Comparison of ENCODE assay signal across 20 cellular contexts in the genomic region with DNA sequence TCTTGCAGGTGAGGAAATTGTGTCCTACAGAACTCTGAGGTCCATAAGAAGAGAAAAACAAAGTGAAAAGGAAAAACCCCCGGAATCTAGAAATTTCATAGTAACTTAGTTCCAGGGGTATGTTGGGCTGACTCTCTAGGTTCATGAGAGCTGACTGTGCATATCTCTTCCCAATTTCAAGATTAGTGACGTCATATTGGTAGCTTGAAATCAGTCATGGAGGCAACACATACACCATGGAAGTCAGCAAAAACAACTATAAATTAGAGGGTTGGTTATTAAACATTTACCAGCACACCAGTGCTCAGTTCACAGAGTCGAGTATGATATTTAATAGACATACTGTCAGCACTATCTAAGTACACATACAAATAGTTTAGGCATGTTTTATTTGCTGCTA. TPM values are rescaled to one million over a fixed set of nuclear protein-coding genes. Genes with fewer than 3 reads are reported as not detected.
DNase-seq lines count a peak whose midpoint lies in the region; ATAC-seq, FAIRE-seq and TF ChIP-seq lines count a peak whose summit lies in the region.
"Had no signal": no experiment of that assay in that cellular context is flagged by ENCODE, and none has a peak within 500 bp of the region (broad histone marks: within the 10 kb centered on the region; RNA-seq: fewer than 3 reads in every experiment).

No MANE protein-coding gene starts in this region.

- no TSS peak for BruUV-seq in HepG2 (replicated peaks; lab: Mats Ljungman, UMichigan)
- no TSS peak for BruUV-seq in K562 (replicated peaks; lab: Mats Ljungman, UMichigan)

- WGBS in HepG2 (ENCODE audit: low lambda C conversion rate) = under 1% methylated on average over 3 of the region's 3 CpGs
- WGBS in right lobe of liver (ENCODE audit: insufficient coverage, low coverage, low lambda C conversion rate, missing lambda C conversion rate) = 36% methylated on average over 3 of the region's 3 CpGs
- WGBS in K562 (ENCODE audit: insufficient coverage, low coverage, missing lambda C conversion rate) = 0% methylated on average over 3 of the region's 3 CpGs
- 68 to 69% methylated on average over 3 of the region's 3 CpGs for WGBS in aorta, 2 donors

- no peaks in the 10 kb centered on the region for H3K4me1 ChIP-seq in HepG2 (ENCODE audit: insufficient read depth, low read length)
- H3K4me1 ChIP-seq in right lobe of liver = no peaks in the 10 kb centered on the region
- H3K4me1 ChIP-seq in K562 (replicated peaks in 1 of 2; ENCODE audit: control insufficient read depth in 2 of 2, insufficient read depth in 2 of 2, low read length in 2 of 2) = no peaks in the 10 kb centered on the region
- no peaks in the 10 kb centered on the region for H3K4me1 ChIP-seq in aorta (ENCODE audit: control insufficient read depth in 1 of 2, insufficient read depth in 2 of 2, low read length in 2 of 2)
- H3K4me1 ChIP-seq: A549; BLaER1 treated with 17β-estradiol and CSF1 and Interleukin-3, amounts not matched to agents 10 nM and 100 nM; Caco-2 had no signal

- H3K79me2 ChIP-seq in HepG2 (ENCODE audit: insufficient read depth, low read length) (no peaks in the 10 kb centered on the region), K562 (ENCODE audit: control insufficient read depth, insufficient read depth, low read length) (no peaks in the 10 kb centered on the region)

- TF ChIP-seq RAD21 in HepG2 (CRISPR knock-in tag; IDR thresholded peaks at IDR 0.05) (no peak), K562 (CRISPR knock-in tag; conservative IDR thresholded peaks at IDR 0.05 in 1 of 2, IDR thresholded peaks at IDR 0.05 in 1 of 2) (no peak)

- TF ChIP-seq EP300 in HepG2 (IDR thresholded peaks at IDR 0.05; ENCODE audit: low read depth in 2 of 2, low read length in 2 of 2) (no peak), HepG2 (CRISPR knock-in tag; IDR thresholded peaks at IDR 0.05; ENCODE audit: borderline replicate concordance) (no peak), K562 (IDR thresholded peaks at IDR 0.05; ENCODE audit: low read length) (no peak)

- H3K36me3 ChIP-seq in HepG2 (replicated peaks in 1 of 2; ENCODE audit: control insufficient read depth in 1 of 2, insufficient read depth in 2 of 2, low read length in 2 of 2) = no peaks in the 10 kb centered on the region
- no peaks in the 10 kb centered on the region for H3K36me3 ChIP-seq in right lobe of liver
- no peaks in the 10 kb centered on the region for H3K36me3 ChIP-seq in K562 (ENCODE audit: control insufficient read depth, insufficient read depth, low read length)
- H3K36me3 ChIP-seq in aorta (ENCODE audit: control insufficient read depth in 1 of 2, insufficient read depth in 2 of 2, low read length in 1 of 2) = no peaks in the 10 kb centered on the region
- H3K36me3 ChIP-seq: BLaER1 treated with 17β-estradiol and CSF1 and Interleukin-3, amounts not matched to agents 10 nM and 100 nM had no signal

- no peak overlapping the region for H2AFZ ChIP-seq in HepG2 (ENCODE audit: low read length)
- no peak overlapping the region for H2AFZ ChIP-seq in K562 (ENCODE audit: low read depth, low read length)

- no peak for TF ChIP-seq POLR2A in HepG2 (IDR thresholded peaks at IDR 0.05; ENCODE audit: insufficient read depth in 1 of 2, low read depth in 2 of 2, low read length in 2 of 2)
- no peak for TF ChIP-seq POLR2A in right lobe of liver (IDR thresholded peaks at IDR 0.05)
- no peak for TF ChIP-seq POLR2A in K562 (conservative IDR thresholded peaks at IDR 0.05)

- ATAC-seq in HepG2 (no peak), right lobe of liver (no peak), K562 (no peak), aorta (ENCODE audit: low FRiP score) (no peak)
- ATAC-seq: A549; CD8-positive, alpha-beta T cell had no signal

- H4K20me1 ChIP-seq in HepG2 (ENCODE audit: insufficient read depth, low read length) = no peaks in the 10 kb centered on the region
- no peaks in the 10 kb centered on the region for H4K20me1 ChIP-seq in K562 (replicated peaks; ENCODE audit: control insufficient read depth, insufficient read depth, low read length)
- H4K20me1 ChIP-seq: BLaER1 treated with 17β-estradiol and CSF1 and Interleukin-3, amounts not matched to agents 10 nM and 100 nM had no signal

- no peak overlapping the region for H3K4me2 ChIP-seq in HepG2 (ENCODE audit: low read depth, low read length)
- H3K4me2 ChIP-seq in K562 (ENCODE audit: insufficient read depth, low read length) = no peak overlapping the region
- H3K4me2 ChIP-seq: A549; BLaER1 treated with 17β-estradiol and CSF1 and Interleukin-3, amounts not matched to agents 10 nM and 100 nM had no signal

- H3K9ac ChIP-seq in HepG2 (ENCODE audit: insufficient read depth, low read depth, low read length) = no peak overlapping the region
- no peak overlapping the region for H3K9ac ChIP-seq in K562 (ENCODE audit: insufficient read depth in 1 of 2, low read depth in 2 of 2, low read length in 2 of 2)
- H3K9ac ChIP-seq: BLaER1 treated with 17β-estradiol and CSF1 and Interleukin-3, amounts not matched to agents 10 nM and 100 nM had no signal

- H3K9me1 ChIP-seq in K562 (ENCODE audit: control insufficient read depth, insufficient read depth, low read length) = no peaks in the 10 kb centered on the region

- DNase-seq in HepG2 (ENCODE audit: low spot score) (no peak), right lobe of liver (no peak), K562 (ENCODE audit: extremely low read depth in 1 of 4, low spot score in 3 of 4) (no peak), aorta (no peak), pons (ENCODE audit: low spot score) (no peak)
- DNase-seq: AML-193; Caco-2; Calu3; CD4-positive, alpha-beta T cell; CD8-positive, alpha-beta T cell; DMS79 treated with DMSO at 0.1 percent for 48 hours; GF-D8 had no signal

- H3K9me3 ChIP-seq in HepG2 (ENCODE audit: low read length) (no peaks in the 10 kb centered on the region), right lobe of liver (no peaks in the 10 kb centered on the region), K562 (replicated peaks; ENCODE audit: control insufficient read depth, insufficient read depth, low read depth, low read length) (no peaks in the 10 kb centered on the region), aorta (ENCODE audit: control insufficient read depth, low read length) (peaks cover 2% of the 10 kb centered on the region)
- H3K9me3 ChIP-seq: A549; BLaER1 treated with 17β-estradiol and CSF1 and Interleukin-3, amounts not matched to agents 10 nM and 100 nM; Caco-2 had no signal

- TF ChIP-seq CTCF in HepG2 (CRISPR knock-in tag; IDR thresholded peaks at IDR 0.05) (no peak), right lobe of liver (IDR thresholded peaks at IDR 0.05) (no peak), K562 (IDR thresholded peaks at IDR 0.05 in 2 of 3, conservative IDR thresholded peaks at IDR 0.05 in 1 of 3; ENCODE audit: insufficient read depth in 2 of 3, low read depth in 1 of 3, low read length in 3 of 3) (no peak)

- in situ Hi-C loops in HepG2 (cut with HindIII; ENCODE audit: extremely low pct_ligation_motif_present, low pct_unique_long_range_greater_than_20kb) = no loop called here
- in situ Hi-C loops in K562 (cut with MboI) = no loop called here

- H3K27me3 ChIP-seq in HepG2 (ENCODE audit: control insufficient read depth in 1 of 2, insufficient read depth in 2 of 2, low read length in 2 of 2) (no peaks in the 10 kb centered on the region), right lobe of liver (no peaks in the 10 kb centered on the region), K562 (ENCODE audit: control insufficient read depth in 2 of 2, insufficient read depth in 2 of 2, low read length in 2 of 2) (no peaks in the 10 kb centered on the region), aorta (ENCODE audit: control insufficient read depth in 1 of 2, insufficient read depth in 2 of 2, low read length in 1 of 2) (peaks cover 0 to 3% of the 10 kb centered on the region in 2 donors)
- H3K27me3 ChIP-seq: BLaER1 treated with 17β-estradiol and CSF1 and Interleukin-3, amounts not matched to agents 10 nM and 100 nM had no signal

- H3K4me3 ChIP-seq in HepG2 (replicated peaks in 1 of 3; ENCODE audit: insufficient read depth in 1 of 3, low read depth in 2 of 3, low read length in 3 of 3) (no peak overlapping the region), right lobe of liver (no peak overlapping the region), K562 (no peak overlapping the region), aorta (ENCODE audit: low read length in 2 of 2) (no peak overlapping the region)
- H3K4me3 ChIP-seq: A549; BLaER1 treated with 17β-estradiol and CSF1 and Interleukin-3, amounts not matched to agents 10 nM and 100 nM had no signal

- intact Hi-C loops in HepG2 (cut with micrococcal nuclease; ENCODE audit: unreplicated experiment) = loop anchor here (5.0 kb wide), 1 partner anchor 1846 kb away; no protein-coding TSS in a partner anchor
- intact Hi-C loops in right lobe of liver (cut with DNase I) = no loop called here
- intact Hi-C loops in K562 (cut with micrococcal nuclease) = no loop called here
- intact Hi-C loops in aorta (cut with DNase I) = no loop called here

- H3K27ac ChIP-seq in HepG2 (ENCODE audit: extremely low read length, insufficient read depth, low read length) (no peak overlapping the region), right lobe of liver (no peak overlapping the region), K562 (ENCODE audit: extremely low read depth, low read depth, low read length) (no peak overlapping the region), aorta (ENCODE audit: low read depth in 1 of 2, low read length in 2 of 2) (no peak overlapping the region)
- H3K27ac ChIP-seq: 22Rv1; A549; BLaER1 treated with 17β-estradiol and CSF1 and Interleukin-3, amounts not matched to agents 10 nM and 100 nM; C4-2B had no signal

- no peak for FAIRE-seq in HepG2 (lab: Jason Lieb, UNC)
- no peak for FAIRE-seq in K562 (lab: Jason Lieb, UNC)
- FAIRE-seq: A549, D721Med, G401.6, GM12892, GM18507 had no signal

- POLR2A ChIA-PET in HepG2 (lab: Yijun Ruan, JAX) (no interaction called here), K562 (lab: Yijun Ruan, JAX) (no interaction called here)

- CTCF ChIA-PET in HepG2 (lab: Yijun Ruan, JAX; ENCODE audit: low intra/inter-chr PET ratio, low total read pairs) = no interaction called here
- CTCF ChIA-PET in K562 (lab: Yijun Ruan, JAX; ENCODE audit: low intra/inter-chr PET ratio) = no interaction called here

RNA-seq across cellular contexts. Expression of a gene that starts 49.8 kb away (rescaled TPM):
- total RNA-seq in HepG2 (2016; rRNA removed; fragmentation: Illumina TruSeq; extraction: Trizol) = 0.09 TPM in 1 of 2 replicates, not detected in the other
- under 0.01 TPM in 1 of 2 replicates, not detected in the other for total RNA-seq in HepG2 (2016; cell fraction: cytosol; rRNA removed; fragmentation: Illumina TruSeq; extraction: Trizol; ENCODE audit: low read depth)
- 0.06 TPM in 1 of 2 replicates, not detected in the other for total RNA-seq in HepG2 (2016; cell fraction: insoluble cytoplasmic fraction; rRNA removed; fragmentation: Illumina TruSeq; extraction: Trizol)
- 0.06 TPM in 1 of 2 replicates, not detected in the other for total RNA-seq in HepG2 (2016; cell fraction: membrane; rRNA removed; fragmentation: Illumina TruSeq; extraction: Trizol)
- not detected in 2 replicates for total RNA-seq in HepG2 (2016; cell fraction: nucleus; rRNA removed; fragmentation: Illumina TruSeq; extraction: Trizol)
- polyA plus RNA-seq in HepG2 (2011; rRNA removed) = 0.04 TPM in 1 of 2 replicates, not detected in the other
- polyA plus RNA-seq in HepG2 (2011; cell fraction: cytosol; rRNA removed) = not detected in 2 replicates
- polyA plus RNA-seq in HepG2 (2011; cell fraction: nucleus; rRNA removed) = 0.03 and 0.10 TPM in 2 replicates
- 0.50 and 0.79 TPM in 2 replicates for polyA plus RNA-seq in HepG2 (2012)
- polyA plus RNA-seq in HepG2 (2016; cell fraction: cytosol; fragmentation: Illumina TruSeq; extraction: Trizol; ENCODE audit: low read depth) = not detected in 2 replicates
- not detected in 2 replicates for polyA plus RNA-seq in HepG2 (2016; cell fraction: insoluble cytoplasmic fraction; fragmentation: Illumina TruSeq; extraction: Trizol; ENCODE audit: low read depth)
- polyA plus RNA-seq in HepG2 (2016; cell fraction: membrane; fragmentation: Illumina TruSeq; extraction: Trizol; ENCODE audit: low read depth) = not detected in 2 replicates
- not detected in 2 replicates for polyA plus RNA-seq in HepG2 (2016; cell fraction: nucleus; fragmentation: Illumina TruSeq; extraction: Trizol; ENCODE audit: insufficient read depth, low read depth)
- 0.04 and 0.26 TPM in 2 replicates for polyA minus RNA-seq in HepG2 (2011; rRNA and poly(A)+ RNA removed; ENCODE audit: low replicate concordance)
- not detected in 2 replicates for polyA minus RNA-seq in HepG2 (2011; cell fraction: cytosol; rRNA and poly(A)+ RNA removed)
- not detected in 2 replicates for polyA minus RNA-seq in HepG2 (2011; cell fraction: nucleus; rRNA and poly(A)+ RNA removed)
- 1 to 10 TPM in 2 of 6 experiments, under 1 TPM in 4; 0.20 to 3.5 (median 0.93) TPM for total RNA-seq in right lobe of liver
- 17.9 and 22.1 TPM in 2 replicates for total RNA-seq in K562 (2011; cell fraction: chromatin; rRNA removed; ENCODE audit: low replicate concordance)
- total RNA-seq in K562 (2011; cell fraction: nucleolus; rRNA removed) = 12.0 and 12.5 TPM in 2 replicates
- 16.9 and 21.8 TPM in 2 replicates for total RNA-seq in K562 (2011; cell fraction: nucleoplasm; rRNA removed)
- 19.3 and 22.8 TPM in 2 replicates for total RNA-seq in K562 (2014; rRNA removed)
- 13.9 and 17.9 TPM in 2 replicates for total RNA-seq in K562 (2014; rRNA removed; fragmentation: Illumina TruSeq; extraction: Trizol)
- 22.0 and 27.5 TPM in 2 replicates for total RNA-seq in K562 (2015; rRNA removed; fragmentation: Illumina TruSeq; extraction: Trizol)
- total RNA-seq in K562 (2021) = 19.7 and 25.3 TPM in 2 replicates
- polyA plus RNA-seq in K562 (2011; rRNA removed) = 11.5 and 13.0 TPM in 2 replicates
- polyA plus RNA-seq in K562 (2011; cell fraction: cytosol; rRNA removed) = 4.3 and 7.3 TPM in 2 replicates
- 12.3 and 12.5 TPM in 2 replicates for polyA plus RNA-seq in K562 (2011; cell fraction: nucleus; rRNA removed)
- polyA plus RNA-seq in K562 (2012) = 11.6 and 24.0 TPM in 2 replicates
- polyA plus RNA-seq in K562 (2014; fragmentation: Illumina TruSeq; extraction: Trizol) = 20.6 and 23.4 TPM in 2 replicates
- 10 to 100 TPM; 23.6 to 32.6 TPM for polyA plus RNA-seq in K562 (2014; fragmentation: Nextera tagmentation; extraction: Ambion mirVana)
- 12.8 and 13.6 TPM in 2 replicates for polyA plus RNA-seq in K562 (2014; rRNA removed)
- 25.3 and 30.3 TPM in 2 replicates for polyA minus RNA-seq in K562 (2011; rRNA and poly(A)+ RNA removed)
- polyA minus RNA-seq in K562 (2011; cell fraction: cytosol; rRNA and poly(A)+ RNA removed) = 15.2 and 18.7 TPM in 2 replicates
- 7.9 and 14.4 TPM in 2 replicates for polyA minus RNA-seq in K562 (2011; cell fraction: nucleus; rRNA and poly(A)+ RNA removed)
- total RNA-seq in aorta = 10 to 100 TPM; 33.9 to 89.4 TPM
- polyA plus RNA-seq in aorta = 1 to 10 TPM; 3.2 to 6.3 TPM
- polyA plus RNA-seq: A549 had no signal
